In the genomic region with DNA sequence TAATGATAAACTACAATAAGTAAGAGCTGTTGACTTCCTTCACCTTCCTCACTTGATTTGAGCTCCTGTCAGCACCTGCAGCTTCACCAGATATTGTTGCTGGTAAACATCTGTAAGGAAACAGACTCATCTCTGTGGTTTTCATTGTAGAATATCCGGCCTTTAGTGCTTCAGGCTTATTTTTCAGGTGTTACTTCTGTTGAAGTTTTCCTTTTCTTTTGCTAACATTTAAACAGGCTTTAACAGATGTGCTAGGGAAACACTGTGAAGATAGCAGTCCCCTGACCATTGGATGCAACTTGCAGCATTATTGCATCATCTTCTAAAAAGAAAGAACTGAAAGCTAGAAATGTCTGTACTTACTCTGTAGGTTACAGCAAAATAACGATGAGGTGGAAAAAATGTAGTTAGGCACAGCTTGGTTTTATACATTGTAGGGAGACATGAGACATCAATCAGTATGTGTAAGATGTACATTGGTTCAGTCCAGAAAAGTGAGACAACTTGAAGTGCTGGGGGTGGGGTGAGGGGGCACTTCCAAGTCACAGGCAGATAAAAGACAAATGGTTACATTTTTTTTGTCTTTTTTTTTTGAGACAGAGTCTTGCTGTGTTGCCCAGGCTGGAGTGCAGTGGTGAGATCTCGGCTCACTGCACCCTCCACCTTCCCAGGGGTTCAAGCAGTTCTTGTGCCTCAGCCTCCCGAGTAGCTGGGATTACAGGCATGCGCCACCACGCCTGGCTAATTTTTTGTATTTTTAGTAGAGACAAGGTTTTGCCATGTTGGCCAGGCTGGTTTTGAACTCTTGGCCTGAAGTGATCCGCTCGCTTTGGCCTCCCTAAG, we compare ENCODE assay signal across 8 cellular contexts. TPM values are rescaled to one million over a fixed set of nuclear protein-coding genes. Genes with fewer than 3 reads are reported as not detected.
DNase-seq lines count a peak whose midpoint lies in the region; ATAC-seq and TF ChIP-seq lines count a peak whose summit lies in the region.

No MANE protein-coding gene starts in this region.

- H3K27ac Mint-ChIP-seq in CD4-positive, alpha-beta memory T cell = peak overlapping the region; percentile 89 to 98 (median 94)

- peaks cover 0 to 5% (median 0%) of the 10 kb centered on the region in 8 donors for H3K9me3 Mint-ChIP-seq in CD4-positive, alpha-beta memory T cell

- peak in 1 of 4 donors; percentile 10 for TF ChIP-seq POLR2A in upper lobe of left lung (IDR thresholded peaks at IDR 0.05)

- H3K27ac ChIP-seq in CD4-positive, alpha-beta memory T cell (ENCODE audit: low read depth, low read length) = peak overlapping the region; percentile 54
- peak overlapping the region; percentile 15 to 77 (median 64) for H3K27ac ChIP-seq in upper lobe of left lung

- 80 to 86% methylated on average over 8 of the region's 8 CpGs for whole genome bisulfite sequencing in upper lobe of left lung, 2 donors

- no peak for TF ChIP-seq CTCF in upper lobe of left lung (IDR thresholded peaks at IDR 0.05)

- CTCF ChIA-PET in CD4-positive, alpha-beta memory T cell (lab: Charles Lee; ENCODE audit: partially characterized antibody) = interaction anchor here (0.7 to 3.8 kb wide), 7 partner anchors 9 to 75 kb away, joined by 3 to 19 read pairs (median 5); partner anchors contain the start of gene EDEM1

- peaks cover 48 to 67% of the 10 kb centered on the region in 2 donors for H3K36me3 Mint-ChIP-seq in CD4-positive, alpha-beta memory T cell

- peaks cover 17% of the 10 kb centered on the region for H3K36me3 ChIP-seq in CD4-positive, alpha-beta memory T cell (ENCODE audit: insufficient read depth, low read length)
- H3K36me3 ChIP-seq in upper lobe of left lung = peaks cover 16 to 42% (median 26%) of the 10 kb centered on the region in 4 donors

- POLR2A ChIA-PET in CD4-positive, alpha-beta memory T cell (lab: Charles Lee; ENCODE audit: partially characterized antibody) = interaction anchor here (0.6 to 8.4 kb wide), 16 partner anchors 9 to 847 kb away, joined by 3 to 206 read pairs (median 4); partner anchors contain the start of genes ARL8B, BHLHE40, EDEM1 and ITPR1

- intact Hi-C loops in CD4-positive, alpha-beta memory T cell (cut with micrococcal nuclease) = loop anchor here (1.0 to 2.0 kb wide), 2 partner anchors 9 to 61 kb away; no protein-coding TSS in a partner anchor
- intact Hi-C loops in left cardiac atrium (cut with DNase I) = no loop called here

- H3K27me3 Mint-ChIP-seq in CD4-positive, alpha-beta memory T cell = no peaks in the 10 kb centered on the region

- peak; percentile 66 to 78 (median 77) for DNase-seq in CD4-positive, alpha-beta memory T cell
- DNase-seq in activated CD4-positive, alpha-beta T cell treated with anti-CD3 and anti-CD28 coated beads for 4 hours = peak; percentile 31 to 42
- DNase-seq in left cardiac atrium (no peak), upper lobe of left lung (no peak), middle frontal gyrus (ENCODE audit: extremely low spot score, low spot score) (no peak)
- no peak for DNase-seq in effector CD8-positive, alpha-beta T cell (lab: John Stamatoyannopoulos, UW)

- TF ChIP-seq EP300 in upper lobe of left lung (IDR thresholded peaks at IDR 0.05) = no peak

- ATAC-seq in GM19463 (IDR thresholded peaks at IDR 0.05; ENCODE audit: unreplicated experiment) (peak; percentile 69), HG03442 (IDR thresholded peaks at IDR 0.05; ENCODE audit: unreplicated experiment) (peak; percentile 65), left cardiac atrium (peak; percentile 50), upper lobe of left lung (ENCODE audit: low FRiP score in 2 of 2) (peak in 1 of 2 donors; percentile 72)

- peak overlapping the region; percentile 47 to 84 (median 80) for H3K4me3 Mint-ChIP-seq in CD4-positive, alpha-beta memory T cell

- peak overlapping the region in 1 of 2 donors; percentile 7 for H3K4me3 ChIP-seq in CD4-positive, alpha-beta memory T cell (ENCODE audit: low read length in 2 of 2)
- H3K4me3 ChIP-seq in upper lobe of left lung = no peak overlapping the region

- peaks cover 80% of the 10 kb centered on the region for H3K4me1 ChIP-seq in CD4-positive, alpha-beta memory T cell (ENCODE audit: insufficient read depth, low read length)
- peaks cover 47 to 57% (median 53%) of the 10 kb centered on the region in 4 donors for H3K4me1 ChIP-seq in upper lobe of left lung

- no peaks in the 10 kb centered on the region for H3K27me3 ChIP-seq in CD4-positive, alpha-beta memory T cell (ENCODE audit: insufficient read depth, low read length)
- H3K27me3 ChIP-seq in upper lobe of left lung = no peaks in the 10 kb centered on the region

- H3K4me1 Mint-ChIP-seq in CD4-positive, alpha-beta memory T cell = peaks cover 59 to 88% (median 74%) of the 10 kb centered on the region in 4 donors

- H3K9me3 ChIP-seq in CD4-positive, alpha-beta memory T cell (ENCODE audit: control insufficient read depth in 1 of 2, low read length in 2 of 2) = no peaks in the 10 kb centered on the region
- H3K9me3 ChIP-seq in upper lobe of left lung = no peaks in the 10 kb centered on the region

RNA-seq across cellular contexts. Expression of gene EDEM1, which starts 10.2 kb away (rescaled TPM):
- total RNA-seq in CD4-positive, alpha-beta memory T cell = 100 to 1,000 TPM; 146 to 153 TPM
- 10 to 100 TPM; 42.4 to 52.9 TPM for polyA plus RNA-seq in CD4-positive, alpha-beta memory T cell
- total RNA-seq in left cardiac atrium (10 to 100 TPM in 1 of 2 donors, 1 to 10 TPM in 1; 9.2 to 16.8 TPM), upper lobe of left lung (100 to 1,000 TPM in 4 of 6 donors, 10 to 100 TPM in 2; 84.5 to 307 (median 146) TPM)

Comparison
In these comparisons a context has a peak if more than half of its experiments do, and no peak if none do; other contexts are left out.
1. DNase-seq: peak in CD4-positive, alpha-beta memory T cell (5 of 5) and activated CD4-positive, alpha-beta T cell treated with anti-CD3 and anti-CD28 coated beads for 4 hours (2 of 2); none in left cardiac atrium (single experiment), upper lobe of left lung (0 of 2), middle frontal gyrus (single experiment) and effector CD8-positive, alpha-beta T cell (single experiment).
2. RNA of gene EDEM1, which starts 10.2 kb away (total RNA-seq): 146 to 153 TPM in CD4-positive, alpha-beta memory T cell and 84.5 to 307 TPM in upper lobe of left lung; 9.2 to 16.8 TPM in left cardiac atrium; every median in the first group is over 4 times any median in the second.